Comparison of ENCODE assay signal across 17 cellular contexts in the genomic region with DNA sequence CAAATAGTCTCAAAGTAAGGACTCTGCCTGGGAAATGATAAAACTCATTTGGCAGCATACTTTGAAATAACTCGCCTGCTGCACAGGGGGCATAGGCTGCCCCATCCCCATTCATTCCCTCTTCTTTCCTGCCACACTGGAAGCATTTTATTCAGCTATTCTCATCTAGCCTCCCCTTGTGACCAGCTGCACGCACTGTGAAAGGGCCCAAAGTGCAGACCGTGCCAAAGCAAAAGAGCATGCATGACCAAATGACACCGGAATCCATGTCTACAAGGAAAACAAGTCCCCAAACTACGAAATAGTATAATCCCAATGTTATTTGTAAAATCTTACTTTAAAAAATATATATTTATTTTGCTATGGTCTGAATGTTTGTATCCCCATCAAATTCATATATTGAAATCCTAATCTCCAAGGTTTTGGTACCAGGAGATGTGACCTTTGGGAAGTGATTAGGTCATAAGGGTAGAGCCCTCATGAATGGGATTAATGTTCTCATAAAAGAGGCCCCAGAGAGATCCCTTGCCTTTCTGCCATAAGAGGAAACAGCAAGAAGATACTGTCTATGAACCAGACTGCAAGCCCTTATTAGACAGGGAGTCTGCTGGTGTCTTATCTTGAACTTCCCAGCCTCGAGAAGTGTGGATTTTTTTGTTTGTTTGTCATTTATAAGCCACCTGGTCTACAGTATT.
DNase-seq lines count a peak whose midpoint lies in the region; ATAC-seq and TF ChIP-seq lines count a peak whose summit lies in the region.
"Had no signal": no experiment of that assay in that cellular context is flagged by ENCODE, and none has a peak within 500 bp of the region (broad histone marks: within the 10 kb centered on the region; RNA-seq: fewer than 3 reads in every experiment).

No MANE protein-coding gene starts in this region.

- no peak overlapping the region for H3K4me3 ChIP-seq in right atrium auricular region
- H3K4me3 ChIP-seq: K562, testis had no signal

- H3K27me3 ChIP-seq in right atrium auricular region = no peaks in the 10 kb centered on the region
- H3K27me3 ChIP-seq: testis had no signal

- peak overlapping the region; percentile 41 to 62 for H3K27ac ChIP-seq in right atrium auricular region

- intact Hi-C loops in Right ventricle myocardium inferior (cut with DNase I) (no loop called here), cardiac septum (cut with DNase I) (no loop called here)

- no peak for DNase-seq in Right ventricle myocardium inferior (ENCODE audit: missing footprints)
- no peak for DNase-seq in cardiac septum (ENCODE audit: low spot score)
- no peak for DNase-seq in right atrium auricular region (ENCODE audit: low spot score)
- peak; percentile 55 for DNase-seq in occipital lobe (lab: John Stamatoyannopoulos, UW)
- no peak for DNase-seq in SW 1271 (lab: John Stamatoyannopoulos, UW)
- DNase-seq in activated CD8-positive, alpha-beta memory T cell treated with anti-CD3 and anti-CD28 coated beads for 24 hours = no peak
- no peak for DNase-seq in NCI-H1436 (lab: John Stamatoyannopoulos, UW)
- DNase-seq: activated CD8-positive, alpha-beta T cell treated with anti-CD3 and anti-CD28 coated beads, Interleukin-2, amount 10 ng/mL, durations not matched to agents 7 days and 5 days; activated naive CD4-positive, alpha-beta T cell; immature natural killer cell; naive thymus-derived CD4-positive, alpha-beta T cell; NCI-H1436 treated with DMSO at 0.1 percent for 48 hours; NCI-H526 treated with DMSO at 0.1 percent for 48 hours; testis had no signal

- H3K4me1 ChIP-seq in right atrium auricular region = peaks cover 0 to 78% of the 10 kb centered on the region in 2 donors

- H3K36me3 ChIP-seq in right atrium auricular region = no peaks in the 10 kb centered on the region

- peak; percentile 67 for ATAC-seq in Right ventricle myocardium inferior
- no peak for ATAC-seq in HG03432 (IDR thresholded peaks at IDR 0.05; ENCODE audit: unreplicated experiment)
- ATAC-seq: activated CD8-positive, alpha-beta T cell treated with anti-CD3 and anti-CD28 coated beads, Interleukin-2, amount 10 ng/mL, durations not matched to agents 7 days and 5 days; esophagus mucosa; K562; naive thymus-derived CD4-positive, alpha-beta T cell had no signal

- H3K9me3 ChIP-seq in right atrium auricular region = no peaks in the 10 kb centered on the region
- H3K9me3 ChIP-seq: testis had no signal

- no peak for TF ChIP-seq CTCF in right atrium auricular region (IDR thresholded peaks at IDR 0.05)
